In genomic region chr17:78706271-78706915, GRCh38 we compare ENCODE assay signal across 8 cellular contexts.
DNase-seq lines count a peak whose midpoint lies in the region; ATAC-seq, FAIRE-seq and TF ChIP-seq lines count a peak whose summit lies in the region.

No MANE protein-coding gene starts in this region.

- CTCF ChIA-PET in endothelial cell of umbilical vein (lab: Charles Lee) = interaction anchor here (0.7 to 4.4 kb wide), 18 partner anchors 11 to 455 kb away, joined by 3 to 94 read pairs (median 4); no protein-coding TSS in a partner anchor
- CTCF ChIA-PET in activated CD8-positive, alpha-beta memory T cell treated with anti-CD3 and anti-CD28 coated beads, Interleukin-2, amount 10 ng/mL, durations not matched to agents 7 days and 5 days (lab: Charles Lee) = interaction anchor here (0.7 to 4.1 kb wide), 6 partner anchors 11 to 171 kb away, joined by 3 to 18 read pairs (median 4); no protein-coding TSS in a partner anchor

- no peak for FAIRE-seq in endothelial cell of umbilical vein (lab: Jason Lieb, UNC)

- H3K4me3 ChIP-seq in GM12865 (ENCODE audit: low read depth, low read length) (peak overlapping the region; percentile 33), endothelial cell of umbilical vein (replicated peaks in 1 of 3; ENCODE audit: insufficient read depth in 1 of 3, low read depth in 1 of 3, low read length in 3 of 3) (no peak overlapping the region)

- TF ChIP-seq POLR2A in endothelial cell of umbilical vein (IDR thresholded peaks at IDR 0.05; ENCODE audit: low read depth, low read length) = no peak

- H3K9ac ChIP-seq in endothelial cell of umbilical vein (replicated peaks; ENCODE audit: extremely low read depth, insufficient read depth, low read length) = no peak overlapping the region

- dilution Hi-C loops in endothelial cell of umbilical vein (cut with MboI; ENCODE audit: extremely low pct_ligation_motif_present, low sequenced_read_pairs) = no loop called here

- BruUV-seq in endothelial cell of umbilical vein (replicated peaks; lab: Mats Ljungman, UMichigan) = no TSS peak

- H3K36me3 ChIP-seq in endothelial cell of umbilical vein (ENCODE audit: control insufficient read depth in 2 of 2, extremely low read depth in 1 of 2, insufficient read depth in 2 of 2, low read length in 2 of 2) = peaks cover 7 to 12% of the 10 kb centered on the region in 2 experiments

- ATAC-seq in GM21360 (IDR thresholded peaks at IDR 0.05; ENCODE audit: unreplicated experiment) (peak; percentile 53), HG03520 (IDR thresholded peaks at IDR 0.05; ENCODE audit: unreplicated experiment) (peak; percentile 56)
- ATAC-seq in activated CD8-positive, alpha-beta memory T cell treated with anti-CD3 and anti-CD28 coated beads, Interleukin-2, amount 10 ng/mL, durations not matched to agents 7 days and 5 days = no peak

- POLR2A ChIA-PET in endothelial cell of umbilical vein (lab: Charles Lee) = no interaction called here

- no peaks in the 10 kb centered on the region for H3K9me3 Mint-ChIP-seq in activated CD8-positive, alpha-beta memory T cell treated with anti-CD3 and anti-CD28 coated beads, Interleukin-2, amount 10 ng/mL, durations not matched to agents 7 days and 5 days (ENCODE audit: low read depth)

- no peaks in the 10 kb centered on the region for H3K27me3 Mint-ChIP-seq in activated CD8-positive, alpha-beta memory T cell treated with anti-CD3 and anti-CD28 coated beads, Interleukin-2, amount 10 ng/mL, durations not matched to agents 7 days and 5 days

- H3K4me1 Mint-ChIP-seq in activated CD8-positive, alpha-beta memory T cell treated with anti-CD3 and anti-CD28 coated beads, Interleukin-2, amount 10 ng/mL, durations not matched to agents 7 days and 5 days = peaks cover 36% of the 10 kb centered on the region

- no peak overlapping the region for H3K4me3 Mint-ChIP-seq in activated CD8-positive, alpha-beta memory T cell treated with anti-CD3 and anti-CD28 coated beads, Interleukin-2, amount 10 ng/mL, durations not matched to agents 7 days and 5 days

- H3K4me2 ChIP-seq in endothelial cell of umbilical vein (ENCODE audit: insufficient read depth, low read length) = no peak overlapping the region

- H2AFZ ChIP-seq in endothelial cell of umbilical vein (ENCODE audit: low read depth, low read length) = no peak overlapping the region

- TF ChIP-seq CTCF in GM12865 (IDR thresholded peaks at IDR 0.05; ENCODE audit: insufficient read depth, low read depth, low read length, missing control alignments) (no peak), endothelial cell of umbilical vein (IDR thresholded peaks at IDR 0.05; ENCODE audit: extremely low read depth in 1 of 2, insufficient read depth in 1 of 2, low read depth in 1 of 2, low read length in 2 of 2) (no peak)

- H3K4me1 ChIP-seq in endothelial cell of umbilical vein (ENCODE audit: control insufficient read depth, extremely low read depth, insufficient read depth, low read length) = peaks cover 16% of the 10 kb centered on the region

- H3K36me3 Mint-ChIP-seq in activated CD8-positive, alpha-beta memory T cell treated with anti-CD3 and anti-CD28 coated beads, Interleukin-2, amount 10 ng/mL, durations not matched to agents 7 days and 5 days = peaks cover 34% of the 10 kb centered on the region

- H3K9me1 ChIP-seq in endothelial cell of umbilical vein (replicated peaks; ENCODE audit: control insufficient read depth, extremely low read depth, insufficient read depth, low read length) = no peaks in the 10 kb centered on the region

- H3K27me3 ChIP-seq in endothelial cell of umbilical vein (ENCODE audit: control insufficient read depth in 2 of 2, insufficient read depth in 2 of 2, low read length in 2 of 2) = no peaks in the 10 kb centered on the region

- peaks cover 3% of the 10 kb centered on the region for H3K79me2 ChIP-seq in endothelial cell of umbilical vein (ENCODE audit: control insufficient read depth, insufficient read depth, low read length)

- no peaks in the 10 kb centered on the region for H3K9me3 ChIP-seq in endothelial cell of umbilical vein (replicated peaks; ENCODE audit: control insufficient read depth, insufficient read depth, low read length)

- peak; percentile 96 for DNase-seq in GM12865 (ENCODE audit: low read depth)
- no peak for DNase-seq in endothelial cell of umbilical vein (ENCODE audit: low read depth, low spot score)
- DNase-seq in NCI-H1105 treated with DMSO at 0.1 percent for 48 hours (lab: John Stamatoyannopoulos, UW) = no peak
- DNase-seq in activated CD8-positive, alpha-beta memory T cell treated with anti-CD3 and anti-CD28 coated beads, Interleukin-2, amount 10 ng/mL, durations not matched to agents 7 days and 5 days = no peak
- DNase-seq in caudate nucleus (lab: John Stamatoyannopoulos, UW) = no peak
- no peak for DNase-seq in HuH-7.5 (ENCODE audit: low spot score)

- intact Hi-C loops in endothelial cell of umbilical vein (cut with micrococcal nuclease) = loop anchor here (5.0 to 10.0 kb wide), 2 partner anchors 344 to 452 kb away; partner anchors contain the start of gene SOCS3

- no peak overlapping the region for H3K27ac Mint-ChIP-seq in activated CD8-positive, alpha-beta memory T cell treated with anti-CD3 and anti-CD28 coated beads, Interleukin-2, amount 10 ng/mL, durations not matched to agents 7 days and 5 days

- no peaks in the 10 kb centered on the region for H4K20me1 ChIP-seq in endothelial cell of umbilical vein (replicated peaks; ENCODE audit: control insufficient read depth, extremely low read depth, insufficient read depth, low read length)

- H3K27ac ChIP-seq in endothelial cell of umbilical vein (ENCODE audit: insufficient read depth, low read depth, low read length) = peak overlapping the region; percentile 43
- no peak overlapping the region for H3K27ac ChIP-seq in caudate nucleus (ENCODE audit: low read depth, low read length)

TF ChIP-seq in endothelial cell of umbilical vein, 7 proteins besides CTCF, POLR2A, EP300 and RAD21:
- no peak for TF ChIP-seq POLR2AphosphoS5 (IDR thresholded peaks at IDR 0.05; ENCODE audit: insufficient read depth, low read depth, low read length)
- TF ChIP-seq EZH2 (IDR thresholded peaks at IDR 0.05; ENCODE audit: borderline replicate concordance, low read depth, low read length, severe bottlenecking) = no peak
- TF ChIP-seq JUN (IDR thresholded peaks at IDR 0.05; ENCODE audit: borderline replicate concordance, insufficient read depth, insufficient read length, low read depth) = no peak
- no peak for TF ChIP-seq MYC (IDR thresholded peaks at IDR 0.05; ENCODE audit: low read depth, low read length)
- no peak for TF ChIP-seq FOS (IDR thresholded peaks at IDR 0.05; ENCODE audit: borderline replicate concordance, insufficient read depth, low read length)
- no peak for TF ChIP-seq GATA2 (IDR thresholded peaks at IDR 0.05; ENCODE audit: insufficient read depth, insufficient read length, low read depth, low read length)
